22 cellular contexts compared by ENCODE assay signal in the genomic region with DNA sequence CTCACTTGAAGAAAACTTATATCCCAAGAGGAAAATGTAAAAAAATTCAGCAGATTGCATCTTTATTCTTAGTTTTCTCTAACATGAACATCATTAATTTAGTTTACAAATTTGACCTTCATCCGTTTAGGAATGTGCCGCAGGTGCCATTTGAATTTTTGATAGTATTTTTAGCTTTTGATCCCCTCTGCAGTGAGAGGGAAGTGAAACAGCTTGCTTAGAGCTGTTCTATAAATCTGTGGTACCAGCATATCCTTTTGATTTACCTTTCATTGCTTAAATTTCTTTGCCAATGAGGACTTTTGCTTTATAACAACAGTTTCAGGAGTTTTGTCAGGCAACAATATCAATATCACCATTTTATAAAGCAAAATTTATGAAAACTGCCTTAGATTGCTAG.
"Had no signal": no experiment of that assay in that cellular context is flagged by ENCODE, and none has a peak within 500 bp of the region (broad histone marks: within the 10 kb centered on the region; RNA-seq: fewer than 3 reads in every experiment).

No MANE protein-coding gene starts in this region.

- H3K27me3 ChIP-seq: esophagus squamous epithelium, gastroesophageal sphincter, heart left ventricle, stomach, transverse colon had no signal

- H3K9me3 ChIP-seq: esophagus squamous epithelium, gastroesophageal sphincter, heart left ventricle, stomach, transverse colon had no signal

- H3K36me3 ChIP-seq: esophagus squamous epithelium, gastroesophageal sphincter, heart left ventricle, stomach, transverse colon had no signal

- H3K4me3 ChIP-seq: coronary artery, esophagus squamous epithelium, gastroesophageal sphincter, heart left ventricle, stomach, transverse colon had no signal

- ATAC-seq: activated CD4-positive, alpha-beta T cell treated with anti-CD3 and anti-CD28 coated beads for 36 hours; activated T-helper 17 cell treated with anti-CD3 and anti-CD28 coated beads, Interleukin-2, amount 50 U/mL, for 72 hours; naive thymus-derived CD4-positive, alpha-beta T cell; stimulated activated effector memory CD8-positive, alpha-beta T cell treated with anti-CD3 and anti-CD28 coated beads, Interleukin-12 subunit alpha, Interleukin-12 subunit beta, amount 100 ng/mL, for 72 hours had no signal

- H3K27ac ChIP-seq: coronary artery, esophagus squamous epithelium, gastroesophageal sphincter, heart left ventricle, stomach, transverse colon had no signal

- FAIRE-seq: islet of Langerhans, small intestine, urothelium cell line had no signal

- H3K4me1 ChIP-seq: stomach had no signal

- DNase-seq: activated B cell treated with CpG ODN at 0.5 μM for 24 hours; activated CD4-positive, alpha-beta T cell treated with anti-CD3 and anti-CD28 coated beads for 36 hours; activated CD4-positive, alpha-beta T cell treated with anti-CD3 and anti-CD28 coated beads, Interleukin-2, amount 50 U/mL, for 4 hours; activated CD8-positive, alpha-beta memory T cell treated with anti-CD3 and anti-CD28 coated beads for 24 hours; activated CD8-positive, alpha-beta memory T cell treated with anti-CD3 and anti-CD28 coated beads, Interleukin-2, amount 50 U/mL, for 4 hours; activated T-cell treated with anti-CD3 and anti-CD28 coated beads, Interleukin-2, amount 50 U/mL, for 24 hours; cerebellar nuclear complex; esophagus squamous epithelium; left cardiac atrium; naive thymus-derived CD4-positive, alpha-beta T cell; small intestine; stimulated activated CD4-positive, alpha-beta T cell treated with anti-CD3 and anti-CD28 coated beads, Interleukin-2, amount 100 ng/mL, for 24 hours; stomach; T1000; transverse colon had no signal
